ENCODE assay signal across 14 cellular contexts in genomic region chr1:31180338-31180737, GRCh38. TPM values are rescaled to one million over a fixed set of nuclear protein-coding genes. Genes with fewer than 3 reads are reported as not detected.
DNase-seq lines count a peak whose midpoint lies in the region; ATAC-seq lines count a peak whose summit lies in the region.
"Had no signal": no experiment of that assay in that cellular context is flagged by ENCODE, and none has a peak within 500 bp of the region (broad histone marks: within the 10 kb centered on the region; RNA-seq: fewer than 3 reads in every experiment).

No MANE protein-coding gene starts in this region.

- no peaks in the 10 kb centered on the region for H3K9me3 ChIP-seq in mesenchymal stem cell (ENCODE audit: control insufficient read depth, low read length)

- H3K4me2 ChIP-seq in mesenchymal stem cell (ENCODE audit: low read length, poor library complexity, severe bottlenecking), result no peak overlapping the region

- H3K14ac ChIP-seq in mesenchymal stem cell (ENCODE audit: low read length in 2 of 2), result no peak overlapping the region

- no peak overlapping the region for H2BK12ac ChIP-seq in mesenchymal stem cell (ENCODE audit: low read length in 2 of 2)

- H3K27me3 ChIP-seq in mesenchymal stem cell (ENCODE audit: control insufficient read depth in 1 of 2, insufficient read depth in 1 of 2, low read length in 2 of 2), result peaks cover 17 to 32% of the 10 kb centered on the region in 2 experiments

- no peak overlapping the region for H2BK120ac ChIP-seq in mesenchymal stem cell (ENCODE audit: low read depth, low read length)

- no peak overlapping the region for H2AK5ac ChIP-seq in mesenchymal stem cell (ENCODE audit: low read length, severe bottlenecking)

- H2AFZ ChIP-seq in mesenchymal stem cell (ENCODE audit: low read depth, low read length), result no peak overlapping the region
- H2AFZ ChIP-seq: GM23248 had no signal

- H3K9me3 Mint-ChIP-seq in activated naive CD4-positive, alpha-beta T cell treated with anti-CD3 and anti-CD28 coated beads, Interleukin-2, amount 50 U/mL, for 24 hours, result peaks cover 4% of the 10 kb centered on the region
- no peaks in the 10 kb centered on the region for H3K9me3 Mint-ChIP-seq in activated naive CD4-positive, alpha-beta T cell treated with anti-CD3 and anti-CD28 coated beads, Interleukin-2, amount 50 U/mL, for 72 hours

- H3K36me3 ChIP-seq in mesenchymal stem cell (ENCODE audit: control insufficient read depth in 1 of 2, insufficient read depth in 2 of 2, low read depth in 1 of 2, low read length in 2 of 2), result no peaks in the 10 kb centered on the region
- H3K36me3 ChIP-seq: BLaER1 treated with 17β-estradiol and CSF1 and Interleukin-3, amounts not matched to agents 10 nM and 100 nM had no signal

- no peak overlapping the region for H3K4me3 Mint-ChIP-seq in activated naive CD4-positive, alpha-beta T cell treated with anti-CD3 and anti-CD28 coated beads, Interleukin-2, amount 50 U/mL, for 24 hours

- WGBS in mesenchymal stem cell, result 87% methylated on average over 2 of the region's 6 CpGs

- no peaks in the 10 kb centered on the region for H3K79me1 ChIP-seq in mesenchymal stem cell (replicated peaks; ENCODE audit: low read length, poor library complexity, severe bottlenecking)

- H4K8ac ChIP-seq in mesenchymal stem cell (ENCODE audit: low read length), result no peak overlapping the region

- H2BK5ac ChIP-seq in mesenchymal stem cell (ENCODE audit: low read depth, low read length, poor library complexity, severe bottlenecking), result no peak overlapping the region

- H3K4me1 Mint-ChIP-seq in activated naive CD4-positive, alpha-beta T cell treated with anti-CD3 and anti-CD28 coated beads, Interleukin-2, amount 50 U/mL, for 24 hours, result peaks cover 3% of the 10 kb centered on the region

- H3K9ac ChIP-seq in mesenchymal stem cell (ENCODE audit: low read length), result no peak overlapping the region
- H3K9ac ChIP-seq: BLaER1 treated with 17β-estradiol and CSF1 and Interleukin-3, amounts not matched to agents 10 nM and 100 nM; GM23248 had no signal

- H3K18ac ChIP-seq in mesenchymal stem cell (ENCODE audit: low read depth in 1 of 2, low read length in 2 of 2), result no peak overlapping the region

- no peak for ATAC-seq in activated naive CD4-positive, alpha-beta T cell treated with anti-CD3 and anti-CD28 coated beads, Interleukin-2, amount 50 U/mL, for 72 hours
- ATAC-seq in esophagus mucosa, result no peak
- ATAC-seq: GM12878, HCT116 had no signal

- peaks cover 30% of the 10 kb centered on the region for H3K27me3 Mint-ChIP-seq in activated naive CD4-positive, alpha-beta T cell treated with anti-CD3 and anti-CD28 coated beads, Interleukin-2, amount 50 U/mL, for 24 hours

- no peak overlapping the region for H2BK15ac ChIP-seq in mesenchymal stem cell (ENCODE audit: low read depth, poor library complexity, severe bottlenecking)

- peaks cover 12% of the 10 kb centered on the region for H3K4me1 ChIP-seq in mesenchymal stem cell (ENCODE audit: control insufficient read depth, insufficient read depth, low read depth, low read length)

- no peak for DNase-seq in activated naive CD4-positive, alpha-beta T cell treated with anti-CD3 and anti-CD28 coated beads, Interleukin-2, amount 50 U/mL, for 72 hours (ENCODE audit: low spot score in 2 of 2)
- DNase-seq in M059J (ENCODE audit: low read depth) (peak; percentile 18), mesenchymal stem cell (peak; percentile 9), NCI-H1930 (lab: John Stamatoyannopoulos, UW) (no peak), NCI-H2227 (lab: John Stamatoyannopoulos, UW; ENCODE audit: unreplicated experiment) (no peak)
- DNase-seq: ACHN; CD4-positive, CD25-positive, alpha-beta regulatory T cell; DMS79; GM23248 had no signal

- H4K91ac ChIP-seq in mesenchymal stem cell (ENCODE audit: low read length), result no peak overlapping the region

- peaks cover 2% of the 10 kb centered on the region for H3K36me3 Mint-ChIP-seq in activated naive CD4-positive, alpha-beta T cell treated with anti-CD3 and anti-CD28 coated beads, Interleukin-2, amount 50 U/mL, for 24 hours
- H3K36me3 Mint-ChIP-seq in activated naive CD4-positive, alpha-beta T cell treated with anti-CD3 and anti-CD28 coated beads, Interleukin-2, amount 50 U/mL, for 72 hours, result peaks cover 0 to 6% of the 10 kb centered on the region in 2 donors
- H3K36me3 Mint-ChIP-seq: CD4-positive, CD25-positive, alpha-beta regulatory T cell had no signal

- peak overlapping the region in 1 of 2 experiments; percentile 71 for H3K23ac ChIP-seq in mesenchymal stem cell (ENCODE audit: low read length in 2 of 2)

- H3K27ac Mint-ChIP-seq in activated naive CD4-positive, alpha-beta T cell treated with anti-CD3 and anti-CD28 coated beads, Interleukin-2, amount 50 U/mL, for 24 hours, result peak overlapping the region; percentile 14
- H3K27ac Mint-ChIP-seq in activated naive CD4-positive, alpha-beta T cell treated with anti-CD3 and anti-CD28 coated beads, Interleukin-2, amount 50 U/mL, for 72 hours, result no peak overlapping the region
- H3K27ac Mint-ChIP-seq: CD4-positive, CD25-positive, alpha-beta regulatory T cell had no signal

- H3K4me3 ChIP-seq in mesenchymal stem cell (ENCODE audit: insufficient read depth in 1 of 2, low read depth in 1 of 2, low read length in 2 of 2), result no peak overlapping the region
- H3K4me3 ChIP-seq: BLaER1 treated with 17β-estradiol and CSF1 and Interleukin-3, amounts not matched to agents 10 nM and 100 nM; GM12878; GM23248 had no signal

- H3K4ac ChIP-seq in mesenchymal stem cell (ENCODE audit: low read depth in 1 of 2, low read length in 2 of 2), result no peak overlapping the region

- no peak overlapping the region for H3K27ac ChIP-seq in mesenchymal stem cell (ENCODE audit: low read length, poor library complexity, severe bottlenecking)
- H3K27ac ChIP-seq: BLaER1 treated with 17β-estradiol and CSF1 and Interleukin-3, amounts not matched to agents 10 nM and 100 nM; GM23248 had no signal

RNA-seq across cellular contexts. Expression of gene NKAIN1, which starts 59.3 kb away (rescaled TPM):
- total RNA-seq in activated naive CD4-positive, alpha-beta T cell treated with anti-CD3 and anti-CD28 coated beads, Interleukin-2, amount 50 U/mL, for 72 hours, result not detected
- total RNA-seq in M059J (2014; rRNA removed; shearing (Covaris generic)), result 0.12 and 2.8 TPM in 2 replicates
- polyA plus RNA-seq in mesenchymal stem cell (2013, experiment 1 of 2), result 0.01 TPM
- polyA plus RNA-seq in mesenchymal stem cell (2013, experiment 2 of 2), result 0.04 TPM
- 0.92 TPM for total RNA-seq in esophagus mucosa
- total RNA-seq: CD4-positive, CD25-positive, alpha-beta regulatory T cell; GM12878 had no signal
- polyA plus RNA-seq: CD4-positive, CD25-positive, alpha-beta regulatory T cell; GM12878; GM23248 had no signal

Comparison
In these comparisons a context has a peak if more than half of its experiments do, and no peak if none do; other contexts are left out.
1. DNase-seq: peak in M059J (single experiment) and mesenchymal stem cell (single experiment); none in activated naive CD4-positive, alpha-beta T cell treated with anti-CD3 and anti-CD28 coated beads, Interleukin-2, amount 50 U/mL, for 72 hours (0 of 2), NCI-H1930 (0 of 2) and NCI-H2227 (single experiment).